Comparison of ENCODE assay signal across 8 cellular contexts in genomic region chr22:38314992-38315800, GRCh38. TPM values are rescaled to one million over a fixed set of nuclear protein-coding genes. Genes with fewer than 3 reads are reported as not detected.
A peak's percentile ranks its signal among the peaks of the same experiment; 100 is the strongest.
DNase-seq lines count a peak whose midpoint lies in the region; ATAC-seq, FAIRE-seq and TF ChIP-seq lines count a peak whose summit lies in the region.

No MANE protein-coding gene starts in this region.

- no peaks in the 10 kb centered on the region for H3K4me1 Mint-ChIP-seq in Caco-2 (ENCODE audit: low read depth, unreplicated experiment)

- H3K27me3 ChIP-seq in Caco-2 (replicated peaks; ENCODE audit: control insufficient read depth, insufficient read depth, low read length) (no peaks in the 10 kb centered on the region), GM12878 (replicated peaks in 1 of 2; ENCODE audit: control insufficient read depth in 2 of 2, insufficient read depth in 2 of 2, low read length in 1 of 2) (no peaks in the 10 kb centered on the region), HepG2 (ENCODE audit: control insufficient read depth in 1 of 2, insufficient read depth in 2 of 2, low read length in 2 of 2) (no peaks in the 10 kb centered on the region; a peak in 1 of 5 replicates)

- POLR2A ChIA-PET in Caco-2 (lab: Charles Lee) (no interaction called here), GM12878 (lab: Charles Lee) (interaction anchor here (1.1 to 1.5 kb wide), 2 partner anchors 9 to 111 kb away, joined by 3 to 5 read pairs; no protein-coding TSS in a partner anchor), HepG2 (lab: Yijun Ruan, JAX) (interaction anchor here (0.6 to 1.0 kb wide), 2 partner anchors 112 to 204 kb away, joined by 3 read pairs; no protein-coding TSS in a partner anchor)

- no peak for TF ChIP-seq RAD21 in GM12878 (IDR thresholded peaks at IDR 0.05; ENCODE audit: insufficient read depth, low read depth, low read length)
- no peak for TF ChIP-seq RAD21 in HepG2 (CRISPR knock-in tag; IDR thresholded peaks at IDR 0.05)

- DNase-seq in Caco-2 (no peak), NCI-H1105 (lab: John Stamatoyannopoulos, UW) (peak; percentile 28), GM12878 (ENCODE audit: low read depth, low spot score) (no peak), HepG2 (ENCODE audit: low spot score) (no peak), NCI-H526 treated with DMSO at 0.1 percent for 48 hours (lab: John Stamatoyannopoulos, UW) (no peak)

- peak overlapping the region; percentile 86 for H3K4me3 Mint-ChIP-seq in Caco-2 (ENCODE audit: unreplicated experiment)

- no peaks in the 10 kb centered on the region for H3K27me3 Mint-ChIP-seq in Caco-2 (ENCODE audit: insufficient read depth, unreplicated experiment)

- peak overlapping the region; percentile 85 for H3K27ac ChIP-seq in GM12878 (ENCODE audit: control insufficient read depth, insufficient read depth)
- H3K27ac ChIP-seq in HepG2 (ENCODE audit: extremely low read length, insufficient read depth, low read length), result peak overlapping the region; percentile 89
- H3K27ac ChIP-seq in temporal lobe (ENCODE audit: low read depth, low read length), result peak overlapping the region; percentile 98

- ATAC-seq in GM12878 (peak; percentile 30), HepG2 (peak; percentile 7; the same call in 2 of the 3 replicates), GM19328 (IDR thresholded peaks at IDR 0.05; ENCODE audit: unreplicated experiment) (no peak), GM18498 (IDR thresholded peaks at IDR 0.05; ENCODE audit: unreplicated experiment) (no peak)

- peaks cover 67% of the 10 kb centered on the region for H3K79me2 ChIP-seq in GM12878 (ENCODE audit: control insufficient read depth, insufficient read depth, low read length)
- peaks cover 60% of the 10 kb centered on the region for H3K79me2 ChIP-seq in HepG2 (ENCODE audit: insufficient read depth, low read length)

- in situ Hi-C loops in GM12878 (cut with MboI), result no loop called here
- in situ Hi-C loops in HepG2 (cut with HindIII; ENCODE audit: extremely low pct_ligation_motif_present, low pct_unique_long_range_greater_than_20kb), result no loop called here

- H3K4me1 ChIP-seq in Caco-2 (peaks cover 13% of the 10 kb centered on the region), GM12878 (ENCODE audit: control insufficient read depth, insufficient read depth, low read length) (peaks cover 47% of the 10 kb centered on the region), HepG2 (ENCODE audit: insufficient read depth, low read length) (peaks cover 78% of the 10 kb centered on the region)

- TF ChIP-seq POLR2A in GM12878 (IDR thresholded peaks at IDR 0.05; ENCODE audit: low read depth, low read length) (peak; percentile 49; the same call in 1 of the 2 replicates), HepG2 (IDR thresholded peaks at IDR 0.05; ENCODE audit: insufficient read depth in 1 of 2, low read depth in 2 of 2, low read length in 2 of 2) (no peak)

- H3K9me3 ChIP-seq in Caco-2, result no peaks in the 10 kb centered on the region
- H3K9me3 ChIP-seq in GM12878 (replicated peaks; ENCODE audit: control insufficient read depth, insufficient read depth, low read length), result no peaks in the 10 kb centered on the region
- H3K9me3 ChIP-seq in HepG2 (ENCODE audit: low read length), result no peaks in the 10 kb centered on the region

- intact Hi-C loops in Caco-2 (cut with micrococcal nuclease; ENCODE audit: unreplicated experiment) (no loop called here), GM12878 (cut with micrococcal nuclease; ENCODE audit: unreplicated experiment) (loop anchor here (5.0 kb wide), 1 partner anchor 53 kb away; no protein-coding TSS in a partner anchor), HepG2 (cut with micrococcal nuclease; ENCODE audit: unreplicated experiment) (loop anchor here (5.0 kb wide), 1 partner anchor 37 kb away; no protein-coding TSS in a partner anchor)

- peak overlapping the region; percentile 45 for H3K27ac Mint-ChIP-seq in Caco-2 (ENCODE audit: unreplicated experiment)

- H2AFZ ChIP-seq in GM12878 (ENCODE audit: control insufficient read depth, low read depth, low read length), result no peak overlapping the region
- H2AFZ ChIP-seq in HepG2 (ENCODE audit: low read length), result no peak overlapping the region

- RAD21 ChIA-PET in GM12878 (lab: Charles Lee; ENCODE audit: unreplicated experiment), result interaction anchor here (0.6 to 2.1 kb wide), 2 partner anchors 10 to 263 kb away, joined by 4 to 10 read pairs; no protein-coding TSS in a partner anchor

- H3K9ac ChIP-seq in GM12878 (ENCODE audit: control insufficient read depth, insufficient read depth, low read length) (peak overlapping the region; percentile 89), HepG2 (ENCODE audit: insufficient read depth, low read depth, low read length) (peak overlapping the region; percentile 89)

- TF ChIP-seq CTCF in Caco-2 (IDR thresholded peaks at IDR 0.05; ENCODE audit: insufficient read depth in 1 of 2, low read depth in 1 of 2, low read length in 1 of 2, severe bottlenecking in 1 of 2, unreplicated experiment in 1 of 2), result no peak
- no peak for TF ChIP-seq CTCF in GM12878 (IDR thresholded peaks at IDR 0.05 in 2 of 3, conservative IDR thresholded peaks at IDR 0.05 in 1 of 3; ENCODE audit: control insufficient read depth in 2 of 3, extremely low read depth in 1 of 3, insufficient read depth in 1 of 3, low read depth in 3 of 3, low read length in 3 of 3)
- no peak for TF ChIP-seq CTCF in HepG2 (CRISPR knock-in tag; IDR thresholded peaks at IDR 0.05)

- 25% methylated on average over 19 of the region's 19 CpGs for WGBS in GM12878 (ENCODE audit: insufficient coverage, insufficient replicate concordance, low lambda C conversion rate, missing lambda C conversion rate)
- WGBS in HepG2 (ENCODE audit: low lambda C conversion rate), result 13% methylated on average over 6 of the region's 19 CpGs

- H3K4me3 ChIP-seq in Caco-2 (ENCODE audit: low read depth, low read length) (peak overlapping the region; percentile 75), GM12878 (peak overlapping the region; percentile 82), HepG2 (replicated peaks in 1 of 3; ENCODE audit: insufficient read depth in 1 of 3, low read depth in 2 of 3, low read length in 3 of 3) (peak overlapping the region; percentile 64 to 86 (median 76))

- TF ChIP-seq EP300 in GM12878 (IDR thresholded peaks at IDR 0.05; ENCODE audit: borderline replicate concordance in 1 of 2, control insufficient read depth in 1 of 2, low read depth in 2 of 2, low read length in 2 of 2) (no peak), HepG2 (IDR thresholded peaks at IDR 0.05; ENCODE audit: low read depth in 2 of 2, low read length in 2 of 2) (no peak), HepG2 (CRISPR knock-in tag; IDR thresholded peaks at IDR 0.05; ENCODE audit: borderline replicate concordance) (no peak)

- peaks cover 2% of the 10 kb centered on the region for H3K36me3 ChIP-seq in Caco-2 (ENCODE audit: control insufficient read depth, insufficient read depth, low read length)
- H3K36me3 ChIP-seq in GM12878 (ENCODE audit: control insufficient read depth in 2 of 2, insufficient read depth in 2 of 2, low read length in 1 of 2), result peaks cover 5 to 15% of the 10 kb centered on the region in 2 experiments; a peak in 2 of 4 replicates
- peaks cover 9 to 24% of the 10 kb centered on the region in 2 experiments; a peak in 4 of 5 replicates for H3K36me3 ChIP-seq in HepG2 (replicated peaks in 1 of 2; ENCODE audit: control insufficient read depth in 1 of 2, insufficient read depth in 2 of 2, low read length in 2 of 2)

- CTCF ChIA-PET in Caco-2 (lab: Charles Lee) (interaction anchor here (0.6 kb wide), 1 partner anchor 76 kb away, joined by 3 read pairs; no protein-coding TSS in a partner anchor), GM12878 (lab: Yijun Ruan, JAX) (interaction anchor here (0.7 to 2.2 kb wide), 4 partner anchors 9 to 200 kb away, joined by 3 to 10 read pairs (median 6); no protein-coding TSS in a partner anchor), HepG2 (lab: Yijun Ruan, JAX; ENCODE audit: low intra/inter-chr PET ratio, low total read pairs) (no interaction called here)

- H4K20me1 ChIP-seq in GM12878 (ENCODE audit: control insufficient read depth, insufficient read depth), result no peaks in the 10 kb centered on the region
- H4K20me1 ChIP-seq in HepG2 (ENCODE audit: insufficient read depth, low read length), result peaks cover 48% of the 10 kb centered on the region

- SMC1A ChIA-PET in GM12878 (lab: Charles Lee; ENCODE audit: uncharacterized antibody, unreplicated experiment), result interaction anchor here (1.3 to 3.3 kb wide), 2 partner anchors 10 to 55 kb away, joined by 4 to 18 read pairs; no protein-coding TSS in a partner anchor

- BruUV-seq in Caco-2 (replicated peaks; lab: Mats Ljungman, UMichigan) (no TSS peak), GM12878 (replicated peaks; lab: Mats Ljungman, UMichigan) (no TSS peak), HepG2 (replicated peaks; lab: Mats Ljungman, UMichigan) (no TSS peak)

- H3K4me2 ChIP-seq in GM12878 (ENCODE audit: control insufficient read depth, insufficient read depth), result peak overlapping the region; percentile 97
- H3K4me2 ChIP-seq in HepG2 (ENCODE audit: low read depth, low read length), result peak overlapping the region; percentile 77

- peaks cover 62% of the 10 kb centered on the region for H3K36me3 Mint-ChIP-seq in Caco-2 (ENCODE audit: insufficient read depth, unreplicated experiment)

- H3K9me3 Mint-ChIP-seq in Caco-2 (ENCODE audit: unreplicated experiment), result no peaks in the 10 kb centered on the region

- FAIRE-seq in GM12878 (lab: Jason Lieb, UNC) (no peak), HepG2 (lab: Jason Lieb, UNC) (no peak)

RNA-seq across cellular contexts. Expression of gene CSNK1E, which starts 2.0 kb away (rescaled TPM):
- total RNA-seq in Caco-2 (2022), result 129 and 139 TPM in 2 replicates
- total RNA-seq in GM12878 (2013; cell fraction: nucleolus; rRNA removed), result 185 TPM in 2 replicates
- 78.7 and 88.5 TPM in 2 replicates for total RNA-seq in GM12878 (2014; rRNA removed)
- total RNA-seq in GM12878 (2014; rRNA removed; fragmentation: Illumina TruSeq; extraction: Trizol), result 48.3 and 51.6 TPM in 2 replicates
- 89.9 and 98.8 TPM in 2 replicates for total RNA-seq in GM12878 (2021)
- polyA plus RNA-seq in GM12878 (2011; ENCODE audit: low read depth), result 28.7 TPM
- 47.6 and 79.5 TPM in 2 replicates for polyA plus RNA-seq in GM12878 (2011; rRNA removed)
- polyA plus RNA-seq in GM12878 (2011; cell fraction: cytosol; rRNA removed), result 90.3 and 119 TPM in 2 replicates
- 145 and 172 TPM in 2 replicates for polyA plus RNA-seq in GM12878 (2011; cell fraction: nucleus; rRNA removed)
- 56.9 and 63.0 TPM in 2 replicates for polyA plus RNA-seq in GM12878 (2012)
- polyA plus RNA-seq in GM12878 (2014; fragmentation: Illumina TruSeq; extraction: Trizol), result 52.4 and 78.3 TPM in 2 replicates
- 10 to 100 TPM in 1 of 2 experiments, 1 to 10 TPM in 1; 5.9 to 12.6 TPM for polyA plus RNA-seq in GM12878 (2014; fragmentation: Nextera tagmentation; extraction: Ambion mirVana)
- polyA plus RNA-seq in GM12878 (2014; rRNA removed), result 103 and 107 TPM in 2 replicates
- 10 to 100 TPM; 17.3 to 18.5 TPM for polyA plus RNA-seq in GM12878 (2016; fragmentation: Nextera tagmentation; extraction: Ambion mirVana)
- 56.9 and 94.5 TPM in 2 replicates for polyA minus RNA-seq in GM12878 (2011; rRNA and poly(A)+ RNA removed)
- 34.5 and 38.5 TPM in 2 replicates for polyA minus RNA-seq in GM12878 (2011; cell fraction: cytosol; rRNA and poly(A)+ RNA removed)
- 28.9 and 42.1 TPM in 2 replicates for polyA minus RNA-seq in GM12878 (2011; cell fraction: nucleus; rRNA and poly(A)+ RNA removed)
- total RNA-seq in HepG2 (2016; rRNA removed; fragmentation: Illumina TruSeq; extraction: Trizol), result 19.8 and 34.7 TPM in 2 replicates
- total RNA-seq in HepG2 (2016; cell fraction: cytosol; rRNA removed; fragmentation: Illumina TruSeq; extraction: Trizol; ENCODE audit: low read depth), result 34.0 and 36.2 TPM in 2 replicates
- total RNA-seq in HepG2 (2016; cell fraction: insoluble cytoplasmic fraction; rRNA removed; fragmentation: Illumina TruSeq; extraction: Trizol), result 18.0 and 33.5 TPM in 2 replicates
- 53.9 and 59.1 TPM in 2 replicates for total RNA-seq in HepG2 (2016; cell fraction: membrane; rRNA removed; fragmentation: Illumina TruSeq; extraction: Trizol)
- 30.6 and 34.3 TPM in 2 replicates for total RNA-seq in HepG2 (2016; cell fraction: nucleus; rRNA removed; fragmentation: Illumina TruSeq; extraction: Trizol)
- polyA plus RNA-seq in HepG2 (2011; rRNA removed), result 129 and 152 TPM in 2 replicates
- polyA plus RNA-seq in HepG2 (2011; cell fraction: cytosol; rRNA removed), result 93.4 and 108 TPM in 2 replicates
- polyA plus RNA-seq in HepG2 (2011; cell fraction: nucleus; rRNA removed), result 285 and 291 TPM in 2 replicates
- polyA plus RNA-seq in HepG2 (2012), result 60.9 and 83.8 TPM in 2 replicates
- polyA plus RNA-seq in HepG2 (2016; cell fraction: cytosol; fragmentation: Illumina TruSeq; extraction: Trizol; ENCODE audit: low read depth), result 40.2 and 42.9 TPM in 2 replicates
- 27.5 and 37.1 TPM in 2 replicates for polyA plus RNA-seq in HepG2 (2016; cell fraction: insoluble cytoplasmic fraction; fragmentation: Illumina TruSeq; extraction: Trizol; ENCODE audit: low read depth)
- 58.9 and 59.0 TPM in 2 replicates for polyA plus RNA-seq in HepG2 (2016; cell fraction: membrane; fragmentation: Illumina TruSeq; extraction: Trizol; ENCODE audit: low read depth)
- polyA plus RNA-seq in HepG2 (2016; cell fraction: nucleus; fragmentation: Illumina TruSeq; extraction: Trizol; ENCODE audit: insufficient read depth, low read depth), result 67.4 and 77.3 TPM in 2 replicates
- polyA minus RNA-seq in HepG2 (2011; rRNA and poly(A)+ RNA removed; ENCODE audit: low replicate concordance), result 116 and 242 TPM in 2 replicates
- polyA minus RNA-seq in HepG2 (2011; cell fraction: cytosol; rRNA and poly(A)+ RNA removed), result 54.0 and 54.3 TPM in 2 replicates
- polyA minus RNA-seq in HepG2 (2011; cell fraction: nucleus; rRNA and poly(A)+ RNA removed), result 69.5 and 90.5 TPM in 2 replicates
- 134 TPM for total RNA-seq in temporal lobe

RNA-seq across cellular contexts. Expression of gene TMEM184B, which starts 42.4 kb away (rescaled TPM):
- total RNA-seq in Caco-2 (2022) (52.4 and 53.3 TPM in 2 replicates), GM12878 (2014; rRNA removed) (4.7 and 5.8 TPM in 2 replicates), GM12878 (2014; rRNA removed; fragmentation: Illumina TruSeq; extraction: Trizol) (4.2 and 5.0 TPM in 2 replicates), GM12878 (2021) (19.5 and 22.4 TPM in 2 replicates), HepG2 (2016; rRNA removed; fragmentation: Illumina TruSeq; extraction: Trizol) (11.8 and 15.9 TPM in 2 replicates), temporal lobe (9.3 TPM)
- total RNA-seq in GM12878 (2013; cell fraction: nucleolus; rRNA removed), result 13.7 and 14.0 TPM in 2 replicates
- polyA plus RNA-seq in GM12878 (2011; ENCODE audit: low read depth), result 4.2 TPM
- polyA plus RNA-seq in GM12878 (2011; rRNA removed) (2.0 and 3.6 TPM in 2 replicates), GM12878 (2014; fragmentation: Illumina TruSeq; extraction: Trizol) (9.8 and 10.0 TPM in 2 replicates), GM12878 (2014; fragmentation: Nextera tagmentation; extraction: Ambion mirVana) (1 to 10 TPM in 1 of 2 experiments, under 1 TPM in 1; 0.56 to 1.0 TPM), GM12878 (2014; rRNA removed) (14.7 and 15.7 TPM in 2 replicates), GM12878 (2016; fragmentation: Nextera tagmentation; extraction: Ambion mirVana) (10 to 100 TPM; 16.1 to 17.1 TPM), HepG2 (2011; rRNA removed) (16.0 and 16.4 TPM in 2 replicates)
- 4.5 and 5.4 TPM in 2 replicates for polyA plus RNA-seq in GM12878 (2011; cell fraction: cytosol; rRNA removed)
- 9.4 and 12.5 TPM in 2 replicates for polyA plus RNA-seq in GM12878 (2011; cell fraction: nucleus; rRNA removed)
- 10.0 and 10.7 TPM in 2 replicates for polyA plus RNA-seq in GM12878 (2012)
- 5.0 and 5.3 TPM in 2 replicates for polyA minus RNA-seq in GM12878 (2011; rRNA and poly(A)+ RNA removed)
- 3.6 and 4.7 TPM in 2 replicates for polyA minus RNA-seq in GM12878 (2011; cell fraction: cytosol; rRNA and poly(A)+ RNA removed)
- 2.9 and 4.6 TPM in 2 replicates for polyA minus RNA-seq in GM12878 (2011; cell fraction: nucleus; rRNA and poly(A)+ RNA removed)
- total RNA-seq in HepG2 (2016; cell fraction: cytosol; rRNA removed; fragmentation: Illumina TruSeq; extraction: Trizol; ENCODE audit: low read depth), result 12.8 and 13.5 TPM in 2 replicates
- total RNA-seq in HepG2 (2016; cell fraction: insoluble cytoplasmic fraction; rRNA removed; fragmentation: Illumina TruSeq; extraction: Trizol), result 10.2 and 15.3 TPM in 2 replicates
- 32.8 and 33.3 TPM in 2 replicates for total RNA-seq in HepG2 (2016; cell fraction: membrane; rRNA removed; fragmentation: Illumina TruSeq; extraction: Trizol)
- 12.9 and 16.5 TPM in 2 replicates for total RNA-seq in HepG2 (2016; cell fraction: nucleus; rRNA removed; fragmentation: Illumina TruSeq; extraction: Trizol)
- polyA plus RNA-seq in HepG2 (2011; cell fraction: cytosol; rRNA removed), result 13.7 and 14.0 TPM in 2 replicates
- polyA plus RNA-seq in HepG2 (2011; cell fraction: nucleus; rRNA removed), result 33.2 and 36.0 TPM in 2 replicates
- 18.5 and 26.5 TPM in 2 replicates for polyA plus RNA-seq in HepG2 (2012)
- polyA plus RNA-seq in HepG2 (2016; cell fraction: cytosol; fragmentation: Illumina TruSeq; extraction: Trizol; ENCODE audit: low read depth), result 13.7 and 14.5 TPM in 2 replicates
- polyA plus RNA-seq in HepG2 (2016; cell fraction: insoluble cytoplasmic fraction; fragmentation: Illumina TruSeq; extraction: Trizol; ENCODE audit: low read depth), result 14.5 and 19.7 TPM in 2 replicates
- polyA plus RNA-seq in HepG2 (2016; cell fraction: membrane; fragmentation: Illumina TruSeq; extraction: Trizol; ENCODE audit: low read depth), result 34.1 and 39.3 TPM in 2 replicates
- 38.4 and 41.0 TPM in 2 replicates for polyA plus RNA-seq in HepG2 (2016; cell fraction: nucleus; fragmentation: Illumina TruSeq; extraction: Trizol; ENCODE audit: insufficient read depth, low read depth)
- 21.0 and 37.7 TPM in 2 replicates for polyA minus RNA-seq in HepG2 (2011; rRNA and poly(A)+ RNA removed; ENCODE audit: low replicate concordance)
- 18.8 and 20.9 TPM in 2 replicates for polyA minus RNA-seq in HepG2 (2011; cell fraction: cytosol; rRNA and poly(A)+ RNA removed)
- 8.7 and 10.9 TPM in 2 replicates for polyA minus RNA-seq in HepG2 (2011; cell fraction: nucleus; rRNA and poly(A)+ RNA removed)

Comparison
In these comparisons a context has a peak if more than half of its experiments do, and no peak if none do; other contexts are left out.
1. ATAC-seq: peak in GM12878 (single experiment) and HepG2 (single experiment); none in GM19328 (single experiment) and GM18498 (single experiment).
2. Peak in every context shown above with its lines, with median percentiles within 50 percentile points of each other: H3K4me3 ChIP-seq and H3K27ac ChIP-seq.